8 cellular contexts compared by ENCODE assay signal in the genomic region with DNA sequence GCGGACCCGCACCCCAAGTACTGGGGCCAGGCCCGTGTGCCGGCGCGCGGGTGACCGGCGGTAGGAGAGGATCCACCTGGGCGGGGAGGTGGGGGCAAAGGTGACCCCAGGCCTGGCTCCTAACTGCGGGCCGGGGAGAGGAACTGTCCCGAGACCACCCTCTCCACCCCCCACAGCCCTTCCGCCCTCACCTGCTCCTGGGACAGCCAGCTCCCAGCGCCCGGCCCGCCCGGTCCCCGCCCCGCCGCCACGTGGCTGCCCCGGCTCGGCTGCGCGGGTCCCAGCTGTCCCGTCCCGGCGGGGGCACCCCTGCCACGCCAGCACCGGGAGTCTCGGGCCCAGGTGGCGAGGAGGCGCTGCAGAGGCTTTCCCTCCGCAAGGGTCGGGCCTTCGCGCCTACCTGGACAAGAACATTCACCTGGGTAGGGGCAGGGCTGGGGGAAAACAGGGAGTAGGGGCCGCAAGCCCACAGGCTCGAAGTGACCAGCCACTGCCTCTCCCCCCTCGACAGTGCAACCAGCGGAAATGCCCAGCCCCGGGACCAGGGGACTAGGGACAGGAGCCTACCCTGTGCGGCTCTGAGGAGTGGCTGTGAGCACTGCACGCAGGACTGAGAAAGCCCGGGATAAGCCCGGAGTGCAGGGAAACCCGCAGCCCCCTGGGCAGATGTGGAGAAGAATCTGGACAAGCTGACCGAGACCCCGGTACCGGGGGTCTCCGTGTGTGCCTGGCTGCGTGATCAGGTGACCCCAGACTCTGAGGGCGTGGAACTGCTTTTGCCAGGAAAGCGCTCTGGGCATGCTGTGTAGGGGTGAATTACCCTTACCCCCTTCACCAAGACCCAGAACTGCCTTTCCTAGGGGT. TPM values are rescaled to one million over a fixed set of nuclear protein-coding genes. Genes with fewer than 3 reads are reported as not detected.
DNase-seq lines count a peak whose midpoint lies in the region; ATAC-seq, FAIRE-seq and TF ChIP-seq lines count a peak whose summit lies in the region.

A gene with protein sequence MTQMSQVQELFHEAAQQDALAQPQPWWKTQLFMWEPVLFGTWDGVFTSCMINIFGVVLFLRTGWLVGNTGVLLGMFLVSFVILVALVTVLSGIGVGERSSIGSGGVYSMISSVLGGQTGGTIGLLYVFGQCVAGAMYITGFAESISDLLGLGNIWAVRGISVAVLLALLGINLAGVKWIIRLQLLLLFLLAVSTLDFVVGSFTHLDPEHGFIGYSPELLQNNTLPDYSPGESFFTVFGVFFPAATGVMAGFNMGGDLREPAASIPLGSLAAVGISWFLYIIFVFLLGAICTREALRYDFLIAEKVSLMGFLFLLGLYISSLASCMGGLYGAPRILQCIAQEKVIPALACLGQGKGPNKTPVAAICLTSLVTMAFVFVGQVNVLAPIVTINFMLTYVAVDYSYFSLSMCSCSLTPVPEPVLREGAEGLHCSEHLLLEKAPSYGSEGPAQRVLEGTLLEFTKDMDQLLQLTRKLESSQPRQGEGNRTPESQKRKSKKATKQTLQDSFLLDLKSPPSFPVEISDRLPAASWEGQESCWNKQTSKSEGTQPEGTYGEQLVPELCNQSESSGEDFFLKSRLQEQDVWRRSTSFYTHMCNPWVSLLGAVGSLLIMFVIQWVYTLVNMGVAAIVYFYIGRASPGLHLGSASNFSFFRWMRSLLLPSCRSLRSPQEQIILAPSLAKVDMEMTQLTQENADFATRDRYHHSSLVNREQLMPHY (minus strand): TSS at position 240 of the 864 bp plus-strand sequence. CDS start 1,399 bp downstream, outside the sequence.

- H3K4me3 Mint-ChIP-seq in activated CD4-positive, alpha-beta T cell treated with anti-CD3 and anti-CD28 coated beads for 36 hours: peak within 1 kb of the TSS; percentile 13

- peaks cover 9 to 11% of the 10 kb centered on the region in 2 donors for H3K4me1 ChIP-seq in ascending aorta
- H3K4me1 ChIP-seq in stomach: peaks cover 13 to 29% (median 21%) of the 10 kb centered on the region in 4 donors

- H3K27me3 Mint-ChIP-seq in activated CD4-positive, alpha-beta T cell treated with anti-CD3 and anti-CD28 coated beads for 36 hours: peaks cover 48% of the 10 kb centered on the region

- no peaks in the 10 kb centered on the region for H3K9me3 ChIP-seq in ascending aorta
- no peaks in the 10 kb centered on the region for H3K9me3 ChIP-seq in stomach

- CTCF ChIA-PET in activated CD4-positive, alpha-beta T cell treated with anti-CD3 and anti-CD28 coated beads for 36 hours (lab: Charles Lee): interaction anchor here (0.5 kb wide), 1 partner anchor 212 kb away, joined by 4 read pairs; no protein-coding TSS in a partner anchor

- intact Hi-C loops in activated CD4-positive, alpha-beta T cell treated with anti-CD3 and anti-CD28 coated beads for 36 hours (cut with DNase I, micrococcal nuclease): loop anchor here in 1 of 2 experiments (5.0 kb wide), 1 partner anchor 375 kb away; no protein-coding TSS in a partner anchor
- intact Hi-C loops in ascending aorta (cut with DNase I): no loop called here
- intact Hi-C loops in stomach (cut with DNase I; ENCODE audit: low total_unique reads): no loop called here

- TF ChIP-seq CTCF in ascending aorta (IDR thresholded peaks at IDR 0.05) (no peak), kidney epithelial cell (IDR thresholded peaks at IDR 0.05; ENCODE audit: insufficient read depth, low read length, poor library complexity, severe bottlenecking) (no peak), stomach (IDR thresholded peaks at IDR 0.05) (no peak)

- POLR2A ChIA-PET in activated CD4-positive, alpha-beta T cell treated with anti-CD3 and anti-CD28 coated beads for 36 hours (lab: Charles Lee): no interaction called here

- H3K36me3 Mint-ChIP-seq in activated CD4-positive, alpha-beta T cell treated with anti-CD3 and anti-CD28 coated beads for 36 hours (ENCODE audit: low read depth): no peaks in the 10 kb centered on the region

- H3K27me3 ChIP-seq in ascending aorta (peaks cover 10% of the 10 kb centered on the region), kidney epithelial cell (ENCODE audit: control insufficient read depth, insufficient read depth, low read length) (no peaks in the 10 kb centered on the region), stomach (peaks cover 4 to 38% (median 13%) of the 10 kb centered on the region in 3 donors)

- H3K4me3 ChIP-seq in ascending aorta (peak within 1 kb of the TSS; percentile 59 to 67), kidney epithelial cell (ENCODE audit: low read depth, low read length) (peak within 1 kb of the TSS; percentile 65), stomach (peak within 1 kb of the TSS; percentile 55 to 73 (median 60))

- H3K4me1 Mint-ChIP-seq in activated CD4-positive, alpha-beta T cell treated with anti-CD3 and anti-CD28 coated beads for 36 hours: peaks cover 9% of the 10 kb centered on the region

- no peak for ATAC-seq in activated CD4-positive, alpha-beta T cell treated with anti-CD3 and anti-CD28 coated beads for 36 hours
- no peak for ATAC-seq in GM18858 (IDR thresholded peaks at IDR 0.05; ENCODE audit: unreplicated experiment)

- H3K9me3 Mint-ChIP-seq in activated CD4-positive, alpha-beta T cell treated with anti-CD3 and anti-CD28 coated beads for 36 hours (ENCODE audit: low read depth): no peaks in the 10 kb centered on the region

- H3K27ac Mint-ChIP-seq in activated CD4-positive, alpha-beta T cell treated with anti-CD3 and anti-CD28 coated beads for 36 hours: no peak within 1 kb of the TSS

- no peak for FAIRE-seq in HTR-8/SVneo (lab: Jason Lieb, UNC)

- no peak for TF ChIP-seq EP300 in stomach (IDR thresholded peaks at IDR 0.05)

- no peak within 1 kb of the TSS for H3K27ac ChIP-seq in ascending aorta
- peak within 1 kb of the TSS; percentile 33 to 75 (median 71) for H3K27ac ChIP-seq in stomach

- no peak for DNase-seq in activated CD4-positive, alpha-beta T cell treated with anti-CD3 and anti-CD28 coated beads for 36 hours
- no peak for DNase-seq in activated CD4-positive, alpha-beta T cell treated with anti-CD3 and anti-CD28 coated beads, Interleukin-2, amount 50 U/mL, for 4 hours
- no peak for DNase-seq in ascending aorta (ENCODE audit: low spot score in 2 of 2)
- no peak for DNase-seq in kidney epithelial cell (ENCODE audit: low read depth)
- DNase-seq in stomach: peak; percentile 41
- DNase-seq in HTR-8/SVneo (ENCODE audit: insufficient read length, low spot score): no peak
- no peak for DNase-seq in DMS153 (lab: John Stamatoyannopoulos, UW)

- no peaks in the 10 kb centered on the region for H3K36me3 ChIP-seq in ascending aorta
- H3K36me3 ChIP-seq in kidney epithelial cell (ENCODE audit: control insufficient read depth, insufficient read depth, low read length): no peaks in the 10 kb centered on the region
- no peaks in the 10 kb centered on the region for H3K36me3 ChIP-seq in stomach

- 5 to 54% (median 7%) methylated on average over 3 to 55 of the region's 55 CpGs for WGBS in stomach, 5 donors

- no peak for TF ChIP-seq POLR2A in stomach (IDR thresholded peaks at IDR 0.05)

RNA-seq across cellular contexts. Expression of the gene that starts here (rescaled TPM):
- total RNA-seq in activated CD4-positive, alpha-beta T cell treated with anti-CD3 and anti-CD28 coated beads for 36 hours: under 1 TPM; 0.26 to 0.39 TPM
- not detected for total RNA-seq in ascending aorta
- 13.6 and 16.6 TPM in 2 replicates for total RNA-seq in kidney epithelial cell
- 10 to 100 TPM in 4 of 5 donors, 1 to 10 TPM in 1; 9.4 to 31.7 (median 18.8) TPM for total RNA-seq in stomach
- polyA plus RNA-seq in stomach: 1 to 10 TPM; 1.5 to 3.1 (median 2.8) TPM

Comparison
In these comparisons a context has a peak if more than half of its experiments do, and no peak if none do; other contexts are left out.
1. RNA of the gene that starts here (total RNA-seq): 9.4 to 31.7 TPM in stomach and 13.6 to 16.6 TPM in kidney epithelial cell; 0.26 to 0.39 TPM in activated CD4-positive, alpha-beta T cell treated with anti-CD3 and anti-CD28 coated beads for 36 hours and not detected in ascending aorta (single experiment); every median in the first group is over 4 times any median in the second.
2. H3K27ac ChIP-seq: peak in stomach (5 of 5); none in ascending aorta (0 of 2).
3. Peak in every context shown above with its lines, with median percentiles within 50 percentile points of each other: H3K4me3 ChIP-seq.